Comparison of ENCODE assay signal across 22 cellular contexts in genomic region chr12:130198663-130199060, GRCh38. TPM values are rescaled to one million over a fixed set of nuclear protein-coding genes. Genes with fewer than 3 reads are reported as not detected.
"Had no signal": no experiment of that assay in that cellular context is flagged by ENCODE, and none has a peak within 500 bp of the region (broad histone marks: within the 10 kb centered on the region; RNA-seq: fewer than 3 reads in every experiment).

No MANE protein-coding gene starts in this region.

- H3K4me3 Mint-ChIP-seq: naive thymus-derived CD8-positive, alpha-beta T cell; nephron; neural crest cell; stimulated activated naive B cell treated with anti-CD40 and anti-IgM and Interleukin-4, amounts not matched to agents 10 μg/mL and 1 μg/mL and 100 μg/mL, for 72 hours had no signal

- DNase-seq: heart right ventricle; kidney glomerular epithelial cell; left cardiac atrium; left lung; lower lobe of right lung; mammary epithelial cell; mesenchymal stem cell; occipital lobe; ovary; right lobe of liver; stimulated activated CD4-positive, alpha-beta T cell treated with anti-CD3 and anti-CD28 coated beads, Interleukin-1b, Interleukin-23, amount 100 ng/mL, for 48 hours; stimulated activated CD4-positive, alpha-beta T cell treated with anti-CD3 and anti-CD28 coated beads, Interleukin-2, amount 100 ng/mL, for 48 hours; stimulated activated CD4-positive, alpha-beta T cell treated with anti-CD3 and anti-CD28 coated beads, Interleukin-4, amount 100 ng/mL, for 4 hours; stimulated activated naive B cell treated with anti-CD40 and anti-IgM and Interleukin-4, amounts not matched to agents 10 μg/mL and 1 μg/mL and 100 μg/mL, for 72 hours; stimulated activated naive CD8-positive, alpha-beta T cell treated with anti-CD3 and anti-CD28 coated beads, Interleukin-15, Interleukin-2, amounts not matched to agents 100 U/mL and 50 U/mL, for 24 hours; upper lobe of right lung had no signal

- H3K27ac Mint-ChIP-seq: naive thymus-derived CD8-positive, alpha-beta T cell; nephron; progenitor cell of endocrine pancreas; stimulated activated naive B cell treated with anti-CD40 and anti-IgM and Interleukin-4, amounts not matched to agents 10 μg/mL and 1 μg/mL and 100 μg/mL, for 72 hours had no signal

- ATAC-seq: heart right ventricle; left cardiac atrium; left lung; lower lobe of right lung; naive thymus-derived CD8-positive, alpha-beta T cell; right lobe of liver; stimulated activated naive B cell treated with anti-CD40 and anti-IgM and Interleukin-4, amounts not matched to agents 10 μg/mL and 1 μg/mL and 100 μg/mL, for 72 hours; stimulated activated naive CD8-positive, alpha-beta T cell treated with anti-CD3 and anti-CD28 coated beads, Interleukin-15, Interleukin-2, amounts not matched to agents 100 U/mL and 50 U/mL, for 24 hours; upper lobe of right lung had no signal

- H3K4me1 Mint-ChIP-seq: naive thymus-derived CD8-positive, alpha-beta T cell; neural crest cell; stimulated activated naive B cell treated with anti-CD40 and anti-IgM and Interleukin-4, amounts not matched to agents 10 μg/mL and 1 μg/mL and 100 μg/mL, for 72 hours had no signal

- H3K36me3 Mint-ChIP-seq: naive thymus-derived CD8-positive, alpha-beta T cell; stimulated activated naive B cell treated with anti-CD40 and anti-IgM and Interleukin-4, amounts not matched to agents 10 μg/mL and 1 μg/mL and 100 μg/mL, for 72 hours had no signal

RNA-seq across cellular contexts. Expression of gene FZD10, which starts 36.4 kb away (rescaled TPM):
- total RNA-seq: liver; naive thymus-derived CD8-positive, alpha-beta T cell; pulmonary artery endothelial cell; right lobe of liver had no signal
